Comparison of ENCODE assay signal across 17 cellular contexts in genomic region chr18:9239708-9240107, GRCh38.
"Had no signal": no experiment of that assay in that cellular context is flagged by ENCODE, and none has a peak within 500 bp of the region (broad histone marks: within the 10 kb centered on the region; RNA-seq: fewer than 3 reads in every experiment).

No MANE protein-coding gene starts in this region.

- ATAC-seq: T-cell had no signal

- H2AFZ ChIP-seq: parathyroid adenoma had no signal

- H3K27me3 Mint-ChIP-seq: activated CD4-positive, alpha-beta T cell treated with anti-CD3 and anti-CD28 coated beads, Interleukin-2, amount 10 ng/mL, durations not matched to agents 24 days and 14 days; activated naive CD8-positive, alpha-beta T cell treated with anti-CD3 and anti-CD28 coated beads for 36 hours; naive B cell; T-cell had no signal

- DNase-seq: activated CD4-positive, alpha-beta T cell treated with anti-CD3 and anti-CD28 coated beads, Interleukin-2, amount 10 ng/mL, durations not matched to agents 24 days and 14 days; activated gamma-delta T cell treated with Interleukin-2 at 50 U/mL for 16 hours; activated naive CD8-positive, alpha-beta T cell treated with anti-CD3 and anti-CD28 coated beads for 36 hours; activated T-cell treated with anti-CD3 and anti-CD28 coated beads, Interleukin-2, amount 50 U/mL, for 4 hours; cortex of kidney; effector CD4-positive, alpha-beta T cell; hippocampal formation; left ventricle myocardium inferior; naive B cell; sigmoid colon; stimulated activated CD4-positive, alpha-beta T cell treated with anti-CD3 and anti-CD28 coated beads, Interleukin-1b, Interleukin-23, amount 100 ng/mL, for 48 hours; T-cell; T1000; tibial artery; uterus had no signal

- H3K36me3 ChIP-seq: uterus had no signal

- H3K9ac ChIP-seq: parathyroid adenoma had no signal

- H3K4me1 Mint-ChIP-seq: activated naive CD8-positive, alpha-beta T cell treated with anti-CD3 and anti-CD28 coated beads for 36 hours had no signal

- H3K4me1 ChIP-seq: esophagus muscularis mucosa, left ventricle myocardium inferior, parathyroid adenoma, sigmoid colon, tibial artery, uterus had no signal

- H3K27ac Mint-ChIP-seq: activated CD4-positive, alpha-beta T cell treated with anti-CD3 and anti-CD28 coated beads, Interleukin-2, amount 10 ng/mL, durations not matched to agents 24 days and 14 days; activated naive CD8-positive, alpha-beta T cell treated with anti-CD3 and anti-CD28 coated beads for 36 hours had no signal

- H3K9me3 ChIP-seq: esophagus muscularis mucosa, left ventricle myocardium inferior, sigmoid colon, tibial artery, uterus had no signal

- H3K79me2 ChIP-seq: parathyroid adenoma had no signal

- H3K4me3 ChIP-seq: esophagus muscularis mucosa, left ventricle myocardium inferior, sigmoid colon, tibial artery, uterus had no signal

- H3K27me3 ChIP-seq: esophagus muscularis mucosa, sigmoid colon, tibial artery, uterus had no signal

- H3K9me3 Mint-ChIP-seq: activated CD4-positive, alpha-beta T cell treated with anti-CD3 and anti-CD28 coated beads, Interleukin-2, amount 10 ng/mL, durations not matched to agents 24 days and 14 days; activated naive CD8-positive, alpha-beta T cell treated with anti-CD3 and anti-CD28 coated beads for 36 hours; activated T-cell treated with anti-CD3 and anti-CD28 coated beads, Interleukin-2, amount 50 U/mL, for 4 hours; naive B cell; T-cell had no signal

- H3K4me3 Mint-ChIP-seq: activated CD4-positive, alpha-beta T cell treated with anti-CD3 and anti-CD28 coated beads, Interleukin-2, amount 10 ng/mL, durations not matched to agents 24 days and 14 days; activated naive CD8-positive, alpha-beta T cell treated with anti-CD3 and anti-CD28 coated beads for 36 hours; activated T-cell treated with anti-CD3 and anti-CD28 coated beads, Interleukin-2, amount 50 U/mL, for 4 hours; naive B cell; T-cell had no signal

- H3K27ac ChIP-seq: esophagus muscularis mucosa, left ventricle myocardium inferior, parathyroid adenoma, sigmoid colon, tibial artery, uterus had no signal
